1 cellular context compared by ENCODE assay signal in the genomic region with DNA sequence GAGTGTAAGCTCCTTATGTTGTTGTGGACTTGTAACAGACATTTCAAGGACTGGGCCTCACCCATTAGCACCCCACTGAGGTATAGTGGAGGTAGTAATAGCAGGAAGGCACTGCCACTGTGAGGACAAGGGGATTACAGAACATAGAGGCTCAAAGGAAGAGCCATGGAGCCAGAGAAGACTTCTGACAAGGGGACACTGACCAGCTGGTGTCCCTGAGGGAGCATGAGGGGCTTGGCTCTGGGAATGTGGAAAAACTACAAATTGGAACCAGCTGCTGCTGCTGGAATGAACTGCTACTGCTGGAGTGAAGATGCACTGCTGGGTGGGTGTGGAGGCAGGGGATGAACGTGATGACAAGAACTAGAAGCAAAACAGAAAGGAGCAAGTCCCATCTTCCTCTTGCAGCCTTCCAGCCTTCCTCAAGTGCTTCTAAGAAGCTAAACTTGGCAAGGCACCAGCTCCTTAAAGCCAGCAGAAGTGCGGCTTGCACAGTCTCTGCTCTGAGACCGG.
TF ChIP-seq lines count a peak whose summit lies in the region.

No MANE protein-coding gene starts in this region.

TF ChIP-seq in GM23338, 12 proteins besides CTCF, POLR2A, EP300 and RAD21 (continued from another document):
- TF ChIP-seq, protein P1, sequence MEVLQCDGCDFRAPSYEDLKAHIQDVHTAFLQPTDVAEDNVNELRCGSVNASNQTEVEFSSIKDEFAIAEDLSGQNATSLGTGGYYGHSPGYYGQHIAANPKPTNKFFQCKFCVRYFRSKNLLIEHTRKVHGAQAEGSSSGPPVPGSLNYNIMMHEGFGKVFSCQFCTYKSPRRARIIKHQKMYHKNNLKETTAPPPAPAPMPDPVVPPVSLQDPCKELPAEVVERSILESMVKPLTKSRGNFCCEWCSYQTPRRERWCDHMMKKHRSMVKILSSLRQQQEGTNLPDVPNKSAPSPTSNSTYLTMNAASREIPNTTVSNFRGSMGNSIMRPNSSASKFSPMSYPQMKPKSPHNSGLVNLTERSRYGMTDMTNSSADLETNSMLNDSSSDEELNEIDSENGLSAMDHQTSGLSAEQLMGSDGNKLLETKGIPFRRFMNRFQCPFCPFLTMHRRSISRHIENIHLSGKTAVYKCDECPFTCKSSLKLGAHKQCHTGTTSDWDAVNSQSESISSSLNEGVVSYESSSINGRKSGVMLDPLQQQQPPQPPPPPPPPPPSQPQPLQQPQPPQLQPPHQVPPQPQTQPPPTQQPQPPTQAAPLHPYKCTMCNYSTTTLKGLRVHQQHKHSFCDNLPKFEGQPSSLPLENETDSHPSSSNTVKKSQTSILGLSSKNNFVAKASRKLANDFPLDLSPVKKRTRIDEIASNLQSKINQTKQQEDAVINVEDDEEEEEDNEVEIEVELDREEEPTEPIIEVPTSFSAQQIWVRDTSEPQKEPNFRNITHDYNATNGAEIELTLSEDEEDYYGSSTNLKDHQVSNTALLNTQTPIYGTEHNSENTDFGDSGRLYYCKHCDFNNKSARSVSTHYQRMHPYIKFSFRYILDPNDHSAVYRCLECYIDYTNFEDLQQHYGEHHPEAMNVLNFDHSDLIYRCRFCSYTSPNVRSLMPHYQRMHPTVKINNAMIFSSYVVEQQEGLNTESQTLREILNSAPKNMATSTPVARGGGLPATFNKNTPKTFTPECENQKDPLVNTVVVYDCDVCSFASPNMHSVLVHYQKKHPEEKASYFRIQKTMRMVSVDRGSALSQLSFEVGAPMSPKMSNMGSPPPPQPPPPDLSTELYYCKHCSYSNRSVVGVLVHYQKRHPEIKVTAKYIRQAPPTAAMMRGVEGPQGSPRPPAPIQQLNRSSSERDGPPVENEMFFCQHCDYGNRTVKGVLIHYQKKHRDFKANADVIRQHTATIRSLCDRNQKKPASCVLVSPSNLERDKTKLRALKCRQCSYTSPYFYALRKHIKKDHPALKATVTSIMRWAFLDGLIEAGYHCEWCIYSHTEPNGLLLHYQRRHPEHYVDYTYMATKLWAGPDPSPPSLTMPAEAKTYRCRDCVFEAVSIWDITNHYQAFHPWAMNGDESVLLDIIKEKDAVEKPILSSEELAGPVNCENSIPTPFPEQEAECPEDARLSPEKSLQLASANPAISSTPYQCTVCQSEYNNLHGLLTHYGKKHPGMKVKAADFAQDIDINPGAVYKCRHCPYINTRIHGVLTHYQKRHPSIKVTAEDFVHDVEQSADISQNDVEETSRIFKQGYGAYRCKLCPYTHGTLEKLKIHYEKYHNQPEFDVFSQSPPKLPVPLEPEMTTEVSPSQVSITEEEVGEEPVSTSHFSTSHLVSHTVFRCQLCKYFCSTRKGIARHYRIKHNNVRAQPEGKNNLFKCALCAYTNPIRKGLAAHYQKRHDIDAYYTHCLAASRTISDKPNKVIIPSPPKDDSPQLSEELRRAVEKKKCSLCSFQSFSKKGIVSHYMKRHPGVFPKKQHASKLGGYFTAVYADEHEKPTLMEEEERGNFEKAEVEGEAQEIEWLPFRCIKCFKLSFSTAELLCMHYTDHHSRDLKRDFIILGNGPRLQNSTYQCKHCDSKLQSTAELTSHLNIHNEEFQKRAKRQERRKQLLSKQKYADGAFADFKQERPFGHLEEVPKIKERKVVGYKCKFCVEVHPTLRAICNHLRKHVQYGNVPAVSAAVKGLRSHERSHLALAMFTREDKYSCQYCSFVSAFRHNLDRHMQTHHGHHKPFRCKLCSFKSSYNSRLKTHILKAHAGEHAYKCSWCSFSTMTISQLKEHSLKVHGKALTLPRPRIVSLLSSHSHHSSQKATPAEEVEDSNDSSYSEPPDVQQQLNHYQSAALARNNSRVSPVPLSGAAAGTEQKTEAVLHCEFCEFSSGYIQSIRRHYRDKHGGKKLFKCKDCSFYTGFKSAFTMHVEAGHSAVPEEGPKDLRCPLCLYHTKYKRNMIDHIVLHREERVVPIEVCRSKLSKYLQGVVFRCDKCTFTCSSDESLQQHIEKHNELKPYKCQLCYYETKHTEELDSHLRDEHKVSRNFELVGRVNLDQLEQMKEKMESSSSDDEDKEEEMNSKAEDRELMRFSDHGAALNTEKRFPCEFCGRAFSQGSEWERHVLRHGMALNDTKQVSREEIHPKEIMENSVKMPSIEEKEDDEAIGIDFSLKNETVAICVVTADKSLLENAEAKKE (CRISPR knock-in tag; IDR thresholded peaks at IDR 0.05), result peak; percentile 35; the same call in 1 of the 2 replicates
- TF ChIP-seq STAT1 (IDR thresholded peaks at IDR 0.05; ENCODE audit: unreplicated experiment) (no peak), EZH2phosphoT487 (IDR thresholded peaks at IDR 0.05; ENCODE audit: unreplicated experiment) (no peak), ZNF331 (CRISPR knock-in tag; IDR thresholded peaks at IDR 0.05; ENCODE audit: low read depth) (no peak)
